ENCODE assay signal across 11 cellular contexts in the genomic region with DNA sequence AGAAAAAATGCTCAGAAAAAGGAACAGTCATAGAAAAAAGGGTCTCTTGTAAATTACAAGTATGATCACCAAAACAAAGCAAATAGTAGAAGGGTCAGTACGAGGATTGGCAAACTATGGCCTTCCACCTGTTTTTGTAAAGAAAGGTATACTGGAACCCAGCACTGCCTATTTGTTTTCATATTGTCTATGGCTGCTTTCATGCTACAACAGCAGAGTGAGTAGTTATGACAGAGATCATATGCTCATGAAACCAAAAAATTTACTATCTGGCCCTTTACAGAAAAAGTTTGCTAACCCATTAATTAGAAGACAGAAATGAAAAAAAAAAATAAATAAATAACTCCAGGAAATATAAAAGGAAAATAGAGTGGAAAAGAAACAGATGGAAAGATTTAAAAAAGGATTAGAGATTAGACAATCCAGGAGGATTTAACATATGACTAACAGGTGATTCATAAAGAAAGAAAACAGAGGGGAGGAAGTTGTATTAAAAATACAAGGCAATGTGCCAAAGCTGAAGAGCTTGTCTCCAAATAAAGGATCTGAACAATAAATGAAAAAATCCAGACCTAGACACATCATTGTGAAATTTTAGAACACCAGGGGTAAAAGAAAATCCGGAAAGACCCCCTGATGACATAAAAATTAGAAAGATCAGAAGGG.
DNase-seq lines count a peak whose midpoint lies in the region; ATAC-seq and TF ChIP-seq lines count a peak whose summit lies in the region.
"Had no signal": no experiment of that assay in that cellular context is flagged by ENCODE, and none has a peak within 500 bp of the region (broad histone marks: within the 10 kb centered on the region; RNA-seq: fewer than 3 reads in every experiment).

No MANE protein-coding gene starts in this region.

- H3K9me3 ChIP-seq in mammary epithelial cell (replicated peaks; ENCODE audit: insufficient read depth, low read length) = no peaks in the 10 kb centered on the region
- no peaks in the 10 kb centered on the region for H3K9me3 ChIP-seq in osteoblast (ENCODE audit: low read depth, low read length)
- H3K9me3 ChIP-seq in esophagus muscularis mucosa = no peaks in the 10 kb centered on the region
- no peaks in the 10 kb centered on the region for H3K9me3 ChIP-seq in OCI-LY7 (ENCODE audit: low read length)

- H3K4me1 ChIP-seq in mammary epithelial cell (ENCODE audit: insufficient read depth, low read length) (peaks cover 6% of the 10 kb centered on the region), osteoblast (ENCODE audit: insufficient read depth, low read length) (no peaks in the 10 kb centered on the region), esophagus muscularis mucosa (no peaks in the 10 kb centered on the region), OCI-LY7 (ENCODE audit: insufficient read depth, low read length, poor library complexity, severe bottlenecking) (no peaks in the 10 kb centered on the region)

- H3K27ac ChIP-seq in mammary epithelial cell (ENCODE audit: insufficient read depth, low read depth, low read length) (no peak overlapping the region), osteoblast (ENCODE audit: low read depth, low read length) (no peak overlapping the region), esophagus muscularis mucosa (replicated peaks in 1 of 4) (no peak overlapping the region), OCI-LY7 (ENCODE audit: low read depth, low read length, poor library complexity, severe bottlenecking) (no peak overlapping the region)

- in situ Hi-C loops in mammary epithelial cell (cut with MboI; ENCODE audit: low sequenced_read_pairs in 2 of 2) = no loop called here

- H3K27me3 ChIP-seq in mammary epithelial cell (ENCODE audit: insufficient read depth, low read length) (no peaks in the 10 kb centered on the region), osteoblast (ENCODE audit: insufficient read depth, low read length) (peaks cover 15% of the 10 kb centered on the region), esophagus muscularis mucosa (no peaks in the 10 kb centered on the region)

- TF ChIP-seq POLR2A in esophagus muscularis mucosa (IDR thresholded peaks at IDR 0.05; ENCODE audit: low read depth) = no peak

- H3K4me2 ChIP-seq in mammary epithelial cell (ENCODE audit: insufficient read depth, low read depth, low read length) (peak overlapping the region; percentile 42), osteoblast (ENCODE audit: insufficient read depth, low read length) (no peak overlapping the region), OCI-LY7 (ENCODE audit: low read length) (no peak overlapping the region)

- H3K4me3 ChIP-seq in mammary epithelial cell (replicated peaks in 1 of 3; ENCODE audit: insufficient read depth in 1 of 3, low read depth in 2 of 3, low read length in 3 of 3) (no peak overlapping the region), osteoblast (ENCODE audit: insufficient read depth, low read length) (no peak overlapping the region), esophagus muscularis mucosa (no peak overlapping the region), OCI-LY7 (ENCODE audit: low read depth, low read length, poor library complexity, severe bottlenecking) (no peak overlapping the region)

- H3K36me3 ChIP-seq in mammary epithelial cell (ENCODE audit: insufficient read depth, low read length) = no peaks in the 10 kb centered on the region
- H3K36me3 ChIP-seq in osteoblast (ENCODE audit: insufficient read depth, low read length) = no peaks in the 10 kb centered on the region
- no peaks in the 10 kb centered on the region for H3K36me3 ChIP-seq in esophagus muscularis mucosa
- H3K36me3 ChIP-seq in OCI-LY7 (ENCODE audit: insufficient read depth, low read length) = no peaks in the 10 kb centered on the region

- BruUV-seq in mammary epithelial cell (replicated peaks; lab: Mats Ljungman, UMichigan) = no TSS peak
- no TSS peak for BruUV-seq in OCI-LY7 (replicated peaks; lab: Mats Ljungman, UMichigan)

- WGBS in mammary epithelial cell (ENCODE audit: low coverage, missing lambda C conversion rate) = 28% methylated on average over 2 of the region's 2 CpGs
- 51% methylated on average over 2 of the region's 2 CpGs for WGBS in esophagus muscularis mucosa

- H3K9ac ChIP-seq in mammary epithelial cell (ENCODE audit: insufficient read depth, low read length) = no peak overlapping the region

- peak; percentile 50 for DNase-seq in Daoy (ENCODE audit: low read depth)
- peak; percentile 54 for DNase-seq in NCI-H2029 (lab: John Stamatoyannopoulos, UW)
- DNase-seq in mammary epithelial cell = peak; percentile 62
- peak; percentile 10 for DNase-seq in osteoblast (ENCODE audit: insufficient read length, low spot score, missing footprints)
- DNase-seq in posterior vena cava (ENCODE audit: low spot score) = no peak
- DNase-seq in esophagus muscularis mucosa (ENCODE audit: extremely low spot score) = no peak
- DNase-seq in OCI-LY7 (ENCODE audit: low spot score) = no peak
- DNase-seq: activated effector memory CD4-positive, alpha-beta T cell treated with Interleukin-2 at 50 U/mL for 16 hours; NCI-H1048; stimulated activated CD4-positive, alpha-beta T cell treated with anti-CD3 and anti-CD28 coated beads, Interleukin-2, amount 100 ng/mL, for 24 hours had no signal

- H2AFZ ChIP-seq in mammary epithelial cell (ENCODE audit: low read depth, low read length) (no peak overlapping the region), osteoblast (ENCODE audit: low read length) (no peak overlapping the region), OCI-LY7 (ENCODE audit: low read length) (no peak overlapping the region)

- no peak for TF ChIP-seq CTCF in mammary epithelial cell (conservative IDR thresholded peaks at IDR 0.05 in 1 of 2, IDR thresholded peaks at IDR 0.05 in 1 of 2; ENCODE audit: extremely low read depth in 1 of 2, insufficient read depth in 1 of 2, low read depth in 1 of 2, low read length in 2 of 2)
- TF ChIP-seq CTCF in osteoblast (IDR thresholded peaks at IDR 0.05; ENCODE audit: extremely low read depth, low read depth, low read length) = no peak
- TF ChIP-seq CTCF in esophagus muscularis mucosa (IDR thresholded peaks at IDR 0.05) = no peak
- TF ChIP-seq CTCF in OCI-LY7 (conservative IDR thresholded peaks at IDR 0.05; ENCODE audit: low read length) = no peak

- H3K79me2 ChIP-seq in mammary epithelial cell (ENCODE audit: insufficient read depth, low read length) (no peaks in the 10 kb centered on the region), osteoblast (ENCODE audit: insufficient read depth, low read length) (no peaks in the 10 kb centered on the region), OCI-LY7 (ENCODE audit: insufficient read depth, low read depth, low read length) (no peaks in the 10 kb centered on the region)

- H4K20me1 ChIP-seq in mammary epithelial cell (ENCODE audit: insufficient read depth, low read length) (no peaks in the 10 kb centered on the region), osteoblast (ENCODE audit: insufficient read depth, low read length) (no peaks in the 10 kb centered on the region), OCI-LY7 (ENCODE audit: insufficient read depth, low read length) (no peaks in the 10 kb centered on the region)

- intact Hi-C loops in mammary epithelial cell (cut with micrococcal nuclease) (no loop called here), posterior vena cava (cut with DNase I) (no loop called here), esophagus muscularis mucosa (cut with DNase I) (no loop called here), OCI-LY7 (cut with micrococcal nuclease; ENCODE audit: unreplicated experiment) (no loop called here)

- dilution Hi-C loops in mammary epithelial cell (cut with HindIII; ENCODE audit: low sequenced_read_pairs) = no loop called here

- CTCF ChIA-PET in mammary epithelial cell (lab: Charles Lee; ENCODE audit: low non-redundant PET) = no interaction called here
- CTCF ChIA-PET in OCI-LY7 (lab: Charles Lee; ENCODE audit: unreplicated experiment) = no interaction called here

- H3K9me2 ChIP-seq in OCI-LY7 (ENCODE audit: insufficient read depth, low read length) = no peaks in the 10 kb centered on the region

- TF ChIP-seq EP300 in esophagus muscularis mucosa (IDR thresholded peaks at IDR 0.05) = no peak

- no peak for ATAC-seq in HG03521 (IDR thresholded peaks at IDR 0.05; ENCODE audit: unreplicated experiment)

- POLR2A ChIA-PET in OCI-LY7 (lab: Charles Lee) = interaction anchor here (0.7 kb wide), 1 partner anchor 294 kb away, joined by 4 read pairs; no protein-coding TSS in a partner anchor

Comparison
In these comparisons a context has a peak if more than half of its experiments do, and no peak if none do; other contexts are left out.
1. DNase-seq: peak in Daoy (single experiment), NCI-H2029 (single experiment), mammary epithelial cell (single experiment) and osteoblast (single experiment); none in posterior vena cava (single experiment), esophagus muscularis mucosa (single experiment) and OCI-LY7 (single experiment).